1 cellular context compared by ENCODE assay signal in the genomic region with DNA sequence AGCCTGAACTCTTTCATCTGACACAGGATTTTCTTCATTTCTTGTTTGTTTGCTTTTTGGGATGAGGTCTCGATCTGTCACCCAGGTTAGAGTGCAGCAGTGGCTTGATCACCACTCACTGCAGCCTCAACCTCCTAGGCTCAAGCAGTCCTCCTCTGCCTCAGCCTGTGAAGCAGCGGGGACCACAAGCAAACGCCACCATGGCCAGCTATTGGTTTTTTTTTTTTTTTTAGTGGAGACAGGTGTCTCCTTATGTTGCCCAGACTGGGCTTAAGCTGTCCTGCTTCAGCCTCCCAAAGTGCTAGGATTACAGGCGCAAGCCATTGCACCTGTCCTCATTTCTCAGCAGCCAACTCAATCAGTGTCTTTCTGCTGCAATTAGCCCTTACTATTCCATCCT.
TF ChIP-seq lines count a peak whose summit lies in the region.

No MANE protein-coding gene starts in this region.

TF ChIP-seq in HepG2, 621 proteins besides CTCF, POLR2A, EP300 and RAD21:
- TF ChIP-seq, protein P1, sequence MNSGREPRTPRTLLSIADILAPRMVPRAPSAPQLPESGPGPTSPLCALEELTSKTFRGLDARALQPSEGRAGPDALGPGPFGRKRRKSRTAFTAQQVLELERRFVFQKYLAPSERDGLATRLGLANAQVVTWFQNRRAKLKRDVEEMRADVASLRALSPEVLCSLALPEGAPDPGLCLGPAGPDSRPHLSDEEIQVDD (CRISPR knock-in tag; IDR thresholded peaks at IDR 0.05; ENCODE audit: borderline replicate concordance) = no peak
- TF ChIP-seq ZNF263 (CRISPR knock-in tag; IDR thresholded peaks at IDR 0.05) = peak; percentile 90
- 0 out of 2 replicates have a peak, but pooled peaks have one; percentile 9 for TF ChIP-seq RARA (CRISPR knock-in tag; IDR thresholded peaks at IDR 0.05)
- TF ChIP-seq TAF15 (IDR thresholded peaks at IDR 0.05; ENCODE audit: low read depth, low read length, poor library complexity, severe bottlenecking) = no peak
- TF ChIP-seq, protein P2, sequence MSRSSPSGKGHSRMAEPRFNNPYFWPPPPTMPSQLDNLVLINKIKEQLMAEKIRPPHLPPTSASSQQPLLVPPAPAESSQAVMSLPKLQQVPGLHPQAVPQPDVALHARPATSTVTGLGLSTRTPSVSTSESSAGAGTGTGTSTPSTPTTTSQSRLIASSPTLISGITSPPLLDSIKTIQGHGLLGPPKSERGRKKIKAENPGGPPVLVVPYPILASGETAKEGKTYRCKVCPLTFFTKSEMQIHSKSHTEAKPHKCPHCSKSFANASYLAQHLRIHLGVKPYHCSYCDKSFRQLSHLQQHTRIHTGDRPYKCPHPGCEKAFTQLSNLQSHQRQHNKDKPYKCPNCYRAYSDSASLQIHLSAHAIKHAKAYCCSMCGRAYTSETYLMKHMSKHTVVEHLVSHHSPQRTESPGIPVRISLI (CRISPR knock-in tag; IDR thresholded peaks at IDR 0.05; ENCODE audit: borderline replicate concordance) = peak; percentile 30; the same call in 1 of the 2 replicates
- TF ChIP-seq, protein P3, sequence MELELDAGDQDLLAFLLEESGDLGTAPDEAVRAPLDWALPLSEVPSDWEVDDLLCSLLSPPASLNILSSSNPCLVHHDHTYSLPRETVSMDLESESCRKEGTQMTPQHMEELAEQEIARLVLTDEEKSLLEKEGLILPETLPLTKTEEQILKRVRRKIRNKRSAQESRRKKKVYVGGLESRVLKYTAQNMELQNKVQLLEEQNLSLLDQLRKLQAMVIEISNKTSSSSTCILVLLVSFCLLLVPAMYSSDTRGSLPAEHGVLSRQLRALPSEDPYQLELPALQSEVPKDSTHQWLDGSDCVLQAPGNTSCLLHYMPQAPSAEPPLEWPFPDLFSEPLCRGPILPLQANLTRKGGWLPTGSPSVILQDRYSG (CRISPR knock-in tag; IDR thresholded peaks at IDR 0.05) = no peak
- 0 out of 2 replicates have a peak, but pooled peaks have one; percentile 43 for TF ChIP-seq ZNF121 (CRISPR knock-in tag; IDR thresholded peaks at IDR 0.05)
- TF ChIP-seq, protein P4, sequence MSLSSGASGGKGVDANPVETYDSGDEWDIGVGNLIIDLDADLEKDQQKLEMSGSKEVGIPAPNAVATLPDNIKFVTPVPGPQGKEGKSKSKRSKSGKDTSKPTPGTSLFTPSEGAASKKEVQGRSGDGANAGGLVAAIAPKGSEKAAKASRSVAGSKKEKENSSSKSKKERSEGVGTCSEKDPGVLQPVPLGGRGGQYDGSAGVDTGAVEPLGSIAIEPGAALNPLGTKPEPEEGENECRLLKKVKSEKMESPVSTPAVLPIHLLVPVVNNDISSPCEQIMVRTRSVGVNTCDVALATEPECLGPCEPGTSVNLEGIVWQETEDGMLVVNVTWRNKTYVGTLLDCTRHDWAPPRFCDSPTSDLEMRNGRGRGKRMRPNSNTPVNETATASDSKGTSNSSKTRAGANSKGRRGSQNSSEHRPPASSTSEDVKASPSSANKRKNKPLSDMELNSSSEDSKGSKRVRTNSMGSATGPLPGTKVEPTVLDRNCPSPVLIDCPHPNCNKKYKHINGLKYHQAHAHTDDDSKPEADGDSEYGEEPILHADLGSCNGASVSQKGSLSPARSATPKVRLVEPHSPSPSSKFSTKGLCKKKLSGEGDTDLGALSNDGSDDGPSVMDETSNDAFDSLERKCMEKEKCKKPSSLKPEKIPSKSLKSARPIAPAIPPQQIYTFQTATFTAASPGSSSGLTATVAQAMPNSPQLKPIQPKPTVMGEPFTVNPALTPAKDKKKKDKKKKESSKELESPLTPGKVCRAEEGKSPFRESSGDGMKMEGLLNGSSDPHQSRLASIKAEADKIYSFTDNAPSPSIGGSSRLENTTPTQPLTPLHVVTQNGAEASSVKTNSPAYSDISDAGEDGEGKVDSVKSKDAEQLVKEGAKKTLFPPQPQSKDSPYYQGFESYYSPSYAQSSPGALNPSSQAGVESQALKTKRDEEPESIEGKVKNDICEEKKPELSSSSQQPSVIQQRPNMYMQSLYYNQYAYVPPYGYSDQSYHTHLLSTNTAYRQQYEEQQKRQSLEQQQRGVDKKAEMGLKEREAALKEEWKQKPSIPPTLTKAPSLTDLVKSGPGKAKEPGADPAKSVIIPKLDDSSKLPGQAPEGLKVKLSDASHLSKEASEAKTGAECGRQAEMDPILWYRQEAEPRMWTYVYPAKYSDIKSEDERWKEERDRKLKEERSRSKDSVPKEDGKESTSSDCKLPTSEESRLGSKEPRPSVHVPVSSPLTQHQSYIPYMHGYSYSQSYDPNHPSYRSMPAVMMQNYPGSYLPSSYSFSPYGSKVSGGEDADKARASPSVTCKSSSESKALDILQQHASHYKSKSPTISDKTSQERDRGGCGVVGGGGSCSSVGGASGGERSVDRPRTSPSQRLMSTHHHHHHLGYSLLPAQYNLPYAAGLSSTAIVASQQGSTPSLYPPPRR (CRISPR knock-in tag; IDR thresholded peaks at IDR 0.05; ENCODE audit: borderline replicate concordance) = no peak
- TF ChIP-seq ZBTB38 (CRISPR knock-in tag; IDR thresholded peaks at IDR 0.05) = peak; percentile 51; the same call in 1 of the 2 replicates
- TF ChIP-seq, protein P5, sequence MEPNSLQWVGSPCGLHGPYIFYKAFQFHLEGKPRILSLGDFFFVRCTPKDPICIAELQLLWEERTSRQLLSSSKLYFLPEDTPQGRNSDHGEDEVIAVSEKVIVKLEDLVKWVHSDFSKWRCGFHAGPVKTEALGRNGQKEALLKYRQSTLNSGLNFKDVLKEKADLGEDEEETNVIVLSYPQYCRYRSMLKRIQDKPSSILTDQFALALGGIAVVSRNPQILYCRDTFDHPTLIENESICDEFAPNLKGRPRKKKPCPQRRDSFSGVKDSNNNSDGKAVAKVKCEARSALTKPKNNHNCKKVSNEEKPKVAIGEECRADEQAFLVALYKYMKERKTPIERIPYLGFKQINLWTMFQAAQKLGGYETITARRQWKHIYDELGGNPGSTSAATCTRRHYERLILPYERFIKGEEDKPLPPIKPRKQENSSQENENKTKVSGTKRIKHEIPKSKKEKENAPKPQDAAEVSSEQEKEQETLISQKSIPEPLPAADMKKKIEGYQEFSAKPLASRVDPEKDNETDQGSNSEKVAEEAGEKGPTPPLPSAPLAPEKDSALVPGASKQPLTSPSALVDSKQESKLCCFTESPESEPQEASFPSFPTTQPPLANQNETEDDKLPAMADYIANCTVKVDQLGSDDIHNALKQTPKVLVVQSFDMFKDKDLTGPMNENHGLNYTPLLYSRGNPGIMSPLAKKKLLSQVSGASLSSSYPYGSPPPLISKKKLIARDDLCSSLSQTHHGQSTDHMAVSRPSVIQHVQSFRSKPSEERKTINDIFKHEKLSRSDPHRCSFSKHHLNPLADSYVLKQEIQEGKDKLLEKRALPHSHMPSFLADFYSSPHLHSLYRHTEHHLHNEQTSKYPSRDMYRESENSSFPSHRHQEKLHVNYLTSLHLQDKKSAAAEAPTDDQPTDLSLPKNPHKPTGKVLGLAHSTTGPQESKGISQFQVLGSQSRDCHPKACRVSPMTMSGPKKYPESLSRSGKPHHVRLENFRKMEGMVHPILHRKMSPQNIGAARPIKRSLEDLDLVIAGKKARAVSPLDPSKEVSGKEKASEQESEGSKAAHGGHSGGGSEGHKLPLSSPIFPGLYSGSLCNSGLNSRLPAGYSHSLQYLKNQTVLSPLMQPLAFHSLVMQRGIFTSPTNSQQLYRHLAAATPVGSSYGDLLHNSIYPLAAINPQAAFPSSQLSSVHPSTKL (CRISPR knock-in tag; IDR thresholded peaks at IDR 0.05) = no peak
- 0 out of 2 replicates have a peak, but pooled peaks have one; percentile 14 for TF ChIP-seq POLR2AphosphoS5 (IDR thresholded peaks at IDR 0.05; ENCODE audit: low read depth, low read length)
- TF ChIP-seq, protein P6, sequence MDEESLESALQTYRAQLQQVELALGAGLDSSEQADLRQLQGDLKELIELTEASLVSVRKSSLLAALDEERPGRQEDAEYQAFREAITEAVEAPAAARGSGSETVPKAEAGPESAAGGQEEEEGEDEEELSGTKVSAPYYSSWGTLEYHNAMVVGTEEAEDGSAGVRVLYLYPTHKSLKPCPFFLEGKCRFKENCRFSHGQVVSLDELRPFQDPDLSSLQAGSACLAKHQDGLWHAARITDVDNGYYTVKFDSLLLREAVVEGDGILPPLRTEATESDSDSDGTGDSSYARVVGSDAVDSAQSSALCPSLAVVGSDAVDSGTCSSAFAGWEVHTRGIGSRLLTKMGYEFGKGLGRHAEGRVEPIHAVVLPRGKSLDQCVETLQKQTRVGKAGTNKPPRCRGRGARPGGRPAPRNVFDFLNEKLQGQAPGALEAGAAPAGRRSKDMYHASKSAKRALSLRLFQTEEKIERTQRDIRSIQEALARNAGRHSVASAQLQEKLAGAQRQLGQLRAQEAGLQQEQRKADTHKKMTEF (CRISPR knock-in tag; IDR thresholded peaks at IDR 0.05) = peak; percentile 24; the same call in 1 of the 2 replicates
- peak; percentile 61 for TF ChIP-seq RBM22 (optimal IDR thresholded peaks at IDR 0.05; ENCODE audit: low read length)
- no peak for TF ChIP-seq SOX13 (IDR thresholded peaks at IDR 0.05)
- TF ChIP-seq SOX13 (CRISPR knock-in tag; conservative IDR thresholded peaks at IDR 0.05 in 1 of 2, IDR thresholded peaks at IDR 0.05 in 1 of 2) = 0 out of 4 replicates have a peak, but pooled peaks of 1 of the 2 experiments have one; percentile 16
- no peak for TF ChIP-seq NFYB (CRISPR knock-in tag; IDR thresholded peaks at IDR 0.05)
- peak; percentile 44; the same call in 1 of the 2 replicates for TF ChIP-seq SALL1 (CRISPR knock-in tag; IDR thresholded peaks at IDR 0.05)
- TF ChIP-seq ZNF335 (CRISPR knock-in tag; IDR thresholded peaks at IDR 0.05) = no peak
- TF ChIP-seq POLR2G (IDR thresholded peaks at IDR 0.05; ENCODE audit: low read depth, low read length) = peak; percentile 69; the same call in 1 of the 2 replicates
- TF ChIP-seq, protein P7, sequence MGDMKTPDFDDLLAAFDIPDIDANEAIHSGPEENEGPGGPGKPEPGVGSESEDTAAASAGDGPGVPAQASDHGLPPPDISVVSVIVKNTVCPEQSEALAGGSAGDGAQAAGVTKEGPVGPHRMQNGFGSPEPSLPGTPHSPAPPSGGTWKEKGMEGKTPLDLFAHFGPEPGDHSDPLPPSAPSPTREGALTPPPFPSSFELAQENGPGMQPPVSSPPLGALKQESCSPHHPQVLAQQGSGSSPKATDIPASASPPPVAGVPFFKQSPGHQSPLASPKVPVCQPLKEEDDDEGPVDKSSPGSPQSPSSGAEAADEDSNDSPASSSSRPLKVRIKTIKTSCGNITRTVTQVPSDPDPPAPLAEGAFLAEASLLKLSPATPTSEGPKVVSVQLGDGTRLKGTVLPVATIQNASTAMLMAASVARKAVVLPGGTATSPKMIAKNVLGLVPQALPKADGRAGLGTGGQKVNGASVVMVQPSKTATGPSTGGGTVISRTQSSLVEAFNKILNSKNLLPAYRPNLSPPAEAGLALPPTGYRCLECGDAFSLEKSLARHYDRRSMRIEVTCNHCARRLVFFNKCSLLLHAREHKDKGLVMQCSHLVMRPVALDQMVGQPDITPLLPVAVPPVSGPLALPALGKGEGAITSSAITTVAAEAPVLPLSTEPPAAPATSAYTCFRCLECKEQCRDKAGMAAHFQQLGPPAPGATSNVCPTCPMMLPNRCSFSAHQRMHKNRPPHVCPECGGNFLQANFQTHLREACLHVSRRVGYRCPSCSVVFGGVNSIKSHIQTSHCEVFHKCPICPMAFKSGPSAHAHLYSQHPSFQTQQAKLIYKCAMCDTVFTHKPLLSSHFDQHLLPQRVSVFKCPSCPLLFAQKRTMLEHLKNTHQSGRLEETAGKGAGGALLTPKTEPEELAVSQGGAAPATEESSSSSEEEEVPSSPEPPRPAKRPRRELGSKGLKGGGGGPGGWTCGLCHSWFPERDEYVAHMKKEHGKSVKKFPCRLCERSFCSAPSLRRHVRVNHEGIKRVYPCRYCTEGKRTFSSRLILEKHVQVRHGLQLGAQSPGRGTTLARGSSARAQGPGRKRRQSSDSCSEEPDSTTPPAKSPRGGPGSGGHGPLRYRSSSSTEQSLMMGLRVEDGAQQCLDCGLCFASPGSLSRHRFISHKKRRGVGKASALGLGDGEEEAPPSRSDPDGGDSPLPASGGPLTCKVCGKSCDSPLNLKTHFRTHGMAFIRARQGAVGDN (CRISPR knock-in tag; IDR thresholded peaks at IDR 0.05) = peak; percentile 47
- TF ChIP-seq ZC3H13 (CRISPR knock-in tag; IDR thresholded peaks at IDR 0.05) = 0 out of 2 replicates have a peak, but pooled peaks have one; percentile 49
